20 cellular contexts compared by ENCODE assay signal in genomic region chr17:75807861-75808260, GRCh38. TPM values are rescaled to one million over a fixed set of nuclear protein-coding genes. Genes with fewer than 3 reads are reported as not detected.
DNase-seq lines count a peak whose midpoint lies in the region; ATAC-seq and TF ChIP-seq lines count a peak whose summit lies in the region.
"Had no signal": no experiment of that assay in that cellular context is flagged by ENCODE, and none has a peak within 500 bp of the region (broad histone marks: within the 10 kb centered on the region; RNA-seq: fewer than 3 reads in every experiment).

No MANE protein-coding gene starts in this region.

- H3K4me1 ChIP-seq in BLaER1 (peaks cover 19% of the 10 kb centered on the region), NT2/D1 (ENCODE audit: insufficient read depth, insufficient read length) (peaks cover 16% of the 10 kb centered on the region), left ventricle myocardium inferior (peaks cover 49% of the 10 kb centered on the region)
- H3K4me1 ChIP-seq: parathyroid adenoma had no signal

- H3K4me3 ChIP-seq in BLaER1 (no peak overlapping the region), NT2/D1 (ENCODE audit: insufficient read length, low read depth) (no peak overlapping the region), left ventricle myocardium inferior (no peak overlapping the region), skin epidermis (no peak overlapping the region)
- H3K4me3 ChIP-seq: adrenal gland, GM23338 had no signal

- H3K9ac ChIP-seq in BLaER1: 0 out of 2 replicates have a peak overlapping the region, but pooled peaks have one; percentile 43
- peak overlapping the region; percentile 42 for H3K9ac ChIP-seq in NT2/D1 (ENCODE audit: insufficient read length, low read depth)
- H3K9ac ChIP-seq: parathyroid adenoma had no signal

- H3K27ac ChIP-seq in BLaER1 (0 out of 2 replicates have a peak overlapping the region, but pooled peaks have one; percentile 49), left ventricle myocardium inferior (replicated peaks) (peak overlapping the region; percentile 90), skin epidermis (peak overlapping the region in 16 of 21 experiments; percentile 40 to 94 (median 82))

- H3K27me3 ChIP-seq in BLaER1 (no peaks in the 10 kb centered on the region), NT2/D1 (ENCODE audit: insufficient read depth, insufficient read length) (no peaks in the 10 kb centered on the region), left ventricle myocardium inferior (ENCODE audit: low read depth) (no peaks in the 10 kb centered on the region)
- H3K27me3 ChIP-seq: adrenal gland had no signal

- no peak for ATAC-seq in GM19328 (IDR thresholded peaks at IDR 0.05; ENCODE audit: unreplicated experiment)
- ATAC-seq: GM23338; naive thymus-derived CD4-positive, alpha-beta T cell had no signal

- no peak for DNase-seq in NT2/D1 (ENCODE audit: low read depth, low spot score)
- DNase-seq in left ventricle myocardium inferior: no peak
- no peak for DNase-seq in CD1c-positive myeloid dendritic cell (ENCODE audit: extremely low spot score)
- no peak for DNase-seq in medulla oblongata (ENCODE audit: extremely low spot score)
- DNase-seq in stimulated activated CD4-positive, alpha-beta T cell treated with anti-CD3 and anti-CD28 coated beads, Interleukin-1b, Interleukin-23, amount 100 ng/mL, for 48 hours: no peak
- DNase-seq: activated CD4-positive, alpha-beta T cell treated with anti-CD3 and anti-CD28 coated beads for 1 hour; COR-L47; effector CD4-positive, alpha-beta T cell; Kasumi-1; naive thymus-derived CD4-positive, alpha-beta T cell; NCI-H1092; NCI-H2081 treated with DMSO at 0.1 percent for 48 hours; NCI-H446 treated with DMSO at 0.1 percent for 48 hours; small intestine had no signal

- TF ChIP-seq CTCF in left ventricle myocardium inferior (IDR thresholded peaks at IDR 0.05; ENCODE audit: borderline replicate concordance): no peak

- H3K9me3 ChIP-seq in BLaER1 (no peaks in the 10 kb centered on the region), NT2/D1 (ENCODE audit: insufficient read depth, low read length) (no peaks in the 10 kb centered on the region), left ventricle myocardium inferior (replicated peaks) (no peaks in the 10 kb centered on the region)
- H3K9me3 ChIP-seq: adrenal gland had no signal

- H3K36me3 ChIP-seq in BLaER1 (peaks cover 79% of the 10 kb centered on the region), NT2/D1 (ENCODE audit: insufficient read depth, insufficient read length, low read length) (peaks cover 39% of the 10 kb centered on the region), left ventricle myocardium inferior (peaks cover 30% of the 10 kb centered on the region)

- H3K4me2 ChIP-seq in BLaER1: no peak overlapping the region
- H3K4me2 ChIP-seq: GM23338 had no signal

- H4K20me1 ChIP-seq in BLaER1: peaks cover 93% of the 10 kb centered on the region

- intact Hi-C loops in left ventricle myocardium inferior (cut with micrococcal nuclease): no loop called here

RNA-seq across cellular contexts. Expression of gene UNK, which starts 23.3 kb away (rescaled TPM):
- 14.7 TPM for total RNA-seq in left ventricle myocardium inferior

RNA-seq across cellular contexts. Expression of gene UNC13D, which starts 36.3 kb away (rescaled TPM):
- 13.3 TPM for total RNA-seq in left ventricle myocardium inferior

RNA-seq across cellular contexts. Expression of gene GALK1, which starts 42.9 kb away (rescaled TPM):
- 19.1 TPM for total RNA-seq in left ventricle myocardium inferior

RNA-seq across cellular contexts. Expression of gene WBP2, which starts 47.3 kb away (rescaled TPM):
- 144 TPM for total RNA-seq in left ventricle myocardium inferior
